Comparison of ENCODE assay signal across 8 cellular contexts in genomic region chr7:135557455-135558336, GRCh38. TPM values are rescaled to one million over a fixed set of nuclear protein-coding genes. Genes with fewer than 3 reads are reported as not detected.
DNase-seq lines count a peak whose midpoint lies in the region; ATAC-seq and TF ChIP-seq lines count a peak whose summit lies in the region.

TSS of gene NUP205 (plus strand) at chr7:135557917. CDS start at chr7:135557945, 28 bp downstream.

- H3K27ac ChIP-seq in ovary (peak within 1 kb of the TSS; percentile 89), thyroid gland (peak within 1 kb of the TSS; percentile 64 to 86 (median 85))

- H3K36me3 ChIP-seq in ovary, result no peaks in the 10 kb centered on the region
- no peaks in the 10 kb centered on the region for H3K36me3 ChIP-seq in thyroid gland

- peak; percentile 68 for ATAC-seq in HG02571 (IDR thresholded peaks at IDR 0.05; ENCODE audit: unreplicated experiment)

- DNase-seq in GM10266 (ENCODE audit: extremely low spot score) (peak; percentile 67), NB4 (ENCODE audit: low read depth) (peak; percentile 88), SKM-1 (lab: John Stamatoyannopoulos, UW; ENCODE audit: unreplicated experiment) (peak; percentile 77), head of caudate nucleus (peak; percentile 61 to 90 (median 76)), ovary (peak; percentile 62 to 87 (median 73)), thyroid gland (peak; percentile 59 to 63)

- H3K27ac Mint-ChIP-seq in activated naive CD8-positive, alpha-beta T cell, result peak within 1 kb of the TSS; percentile 47

- H3K27me3 ChIP-seq in ovary (no peaks in the 10 kb centered on the region), thyroid gland (no peaks in the 10 kb centered on the region)

- peak; percentile 92 for TF ChIP-seq POLR2A in NB4 (IDR thresholded peaks at IDR 0.05; ENCODE audit: extremely low read depth, insufficient read length)
- TF ChIP-seq POLR2A in ovary (IDR thresholded peaks at IDR 0.05), result peak; percentile 55
- peak in 1 of 2 donors; percentile 39 for TF ChIP-seq POLR2A in thyroid gland (IDR thresholded peaks at IDR 0.05)

- no peak for TF ChIP-seq EP300 in ovary (IDR thresholded peaks at IDR 0.05)

- no peaks in the 10 kb centered on the region for H3K4me1 ChIP-seq in ovary (ENCODE audit: insufficient read depth)
- H3K4me1 ChIP-seq in thyroid gland, result peaks cover 6 to 10% of the 10 kb centered on the region in 2 donors

- peak within 1 kb of the TSS; percentile 44 for H3K4me3 Mint-ChIP-seq in activated naive CD8-positive, alpha-beta T cell

- H3K9me3 ChIP-seq in ovary (no peaks in the 10 kb centered on the region), thyroid gland (no peaks in the 10 kb centered on the region)

- H3K27me3 Mint-ChIP-seq in activated naive CD8-positive, alpha-beta T cell, result no peaks in the 10 kb centered on the region

- no peaks in the 10 kb centered on the region for H3K9me3 Mint-ChIP-seq in activated naive CD8-positive, alpha-beta T cell (ENCODE audit: low read depth)

- 2 to 3% (median 2%) methylated on average over 38 of the region's 38 CpGs for WGBS in ovary, 3 donors
- WGBS in thyroid gland, 2 donors, result 3 to 4% methylated on average over 27 to 34 of the region's 38 CpGs

- intact Hi-C loops in head of caudate nucleus (cut with DNase I), result loop anchor here (5.0 kb wide), 2 partner anchors 45 to 275 kb away; partner anchors contain the start of gene CNOT4
- intact Hi-C loops in ovary (cut with DNase I), result loop anchor here in 3 of 4 donors (5.0 kb wide), 1 partner anchor 275 kb away; no protein-coding TSS in a partner anchor
- intact Hi-C loops in thyroid gland (cut with DNase I), result loop anchor here (5.0 kb wide), 1 partner anchor 275 kb away; no protein-coding TSS in a partner anchor

- H3K4me1 Mint-ChIP-seq in activated naive CD8-positive, alpha-beta T cell (ENCODE audit: low read depth), result peaks cover 17% of the 10 kb centered on the region

- peaks cover 3% of the 10 kb centered on the region for H3K36me3 Mint-ChIP-seq in activated naive CD8-positive, alpha-beta T cell

- H3K4me3 ChIP-seq in NB4 (ENCODE audit: low read depth, low read length) (peak within 1 kb of the TSS; percentile 90), ovary (peak within 1 kb of the TSS; percentile 91), thyroid gland (replicated peaks in 1 of 3) (peak within 1 kb of the TSS; percentile 53 to 72 (median 66))

- no peak for TF ChIP-seq CTCF in GM10266 (IDR thresholded peaks at IDR 0.05; ENCODE audit: control insufficient read depth, insufficient read depth, low read depth, missing control alignments)
- TF ChIP-seq CTCF in NB4 (IDR thresholded peaks at IDR 0.05; ENCODE audit: low read depth, low read length), result no peak
- TF ChIP-seq CTCF in ovary (IDR thresholded peaks at IDR 0.05), result peak in 2 of 3 donors; percentile 24 to 45
- peak in 3 of 6 experiments; percentile 23 to 31 (median 28) for TF ChIP-seq CTCF in thyroid gland (IDR thresholded peaks at IDR 0.05)

RNA-seq across cellular contexts. Expression of gene NUP205, which starts in this region (rescaled TPM):
- total RNA-seq in ovary (10 to 100 TPM; 28.3 to 51.5 (median 38.8) TPM), thyroid gland (10 to 100 TPM; 33.1 to 37.1 (median 34.0) TPM)
- 10 to 100 TPM; 19.5 to 30.9 TPM for polyA plus RNA-seq in ovary

Comparison
In these comparisons a context has a peak if more than half of its experiments do, and no peak if none do; other contexts are left out.
1. Peak in every context shown above with its lines: DNase-seq, ATAC-seq, H3K4me3 ChIP-seq and H3K27ac ChIP-seq.
2. CTCF ChIP-seq: peak in ovary (2 of 3); none in GM10266 (single experiment) and NB4 (single experiment).